Comparison of ENCODE assay signal across 15 cellular contexts in the genomic region with DNA sequence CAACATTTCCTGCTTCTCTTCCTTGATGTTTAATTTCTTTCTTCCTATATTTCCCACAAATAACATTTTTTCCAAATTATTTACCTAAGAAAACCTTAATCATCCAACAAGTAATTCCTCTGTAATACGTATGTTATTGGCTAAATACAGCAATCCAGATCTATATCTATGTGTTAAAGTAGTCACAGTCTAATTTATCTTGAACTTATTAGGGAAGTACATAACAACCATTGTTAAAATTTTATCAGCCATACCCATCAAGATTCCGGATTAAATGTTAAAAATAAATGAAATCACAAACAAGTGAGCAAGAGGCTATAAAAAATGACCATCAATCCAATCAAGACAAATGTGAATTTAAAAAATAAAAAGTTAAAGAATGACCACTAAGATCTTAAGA. TPM values are rescaled to one million over a fixed set of nuclear protein-coding genes. Genes with fewer than 3 reads are reported as not detected.
DNase-seq lines count a peak whose midpoint lies in the region; ATAC-seq and TF ChIP-seq lines count a peak whose summit lies in the region.
"Had no signal": no experiment of that assay in that cellular context is flagged by ENCODE, and none has a peak within 500 bp of the region (broad histone marks: within the 10 kb centered on the region; RNA-seq: fewer than 3 reads in every experiment).

No MANE protein-coding gene starts in this region.

- H3K4me3 Mint-ChIP-seq in natural killer cell = peak overlapping the region; percentile 62
- no peak overlapping the region for H3K4me3 Mint-ChIP-seq in CD8-positive, alpha-beta T cell

- CTCF ChIA-PET in PC-3 (lab: Charles Lee) = no interaction called here
- CTCF ChIA-PET in CD8-positive, alpha-beta T cell (lab: Charles Lee) = no interaction called here

- H3F3A ChIP-seq in DOHH2 (ENCODE audit: control insufficient read depth, insufficient read depth) (peaks cover 46% of the 10 kb centered on the region), PC-3 (ENCODE audit: low read length, unreplicated experiment) (no peaks in the 10 kb centered on the region)

- H3K27me3 Mint-ChIP-seq in natural killer cell (ENCODE audit: low read depth in 2 of 2) = no peaks in the 10 kb centered on the region
- H3K27me3 Mint-ChIP-seq in CD8-positive, alpha-beta T cell (ENCODE audit: low read depth) = no peaks in the 10 kb centered on the region

- no peaks in the 10 kb centered on the region for H3K27me3 ChIP-seq in DOHH2 (ENCODE audit: control insufficient read depth, low read length)
- no peaks in the 10 kb centered on the region for H3K27me3 ChIP-seq in PC-3 (ENCODE audit: low read length)
- H3K27me3 ChIP-seq in CD8-positive, alpha-beta T cell (ENCODE audit: insufficient read depth, low read length) = no peaks in the 10 kb centered on the region
- H3K27me3 ChIP-seq: BLaER1 treated with 17β-estradiol and CSF1 and Interleukin-3, amounts not matched to agents 10 nM and 100 nM; SJCRH30 had no signal

- H3K79me2 ChIP-seq in DOHH2 (ENCODE audit: control insufficient read depth, low read length) (peaks cover 91% of the 10 kb centered on the region), PC-3 (ENCODE audit: low read length) (peaks cover 73% of the 10 kb centered on the region)

- peaks cover 83 to 86% of the 10 kb centered on the region in 2 donors for H3K4me1 Mint-ChIP-seq in natural killer cell
- peaks cover 73% of the 10 kb centered on the region for H3K4me1 Mint-ChIP-seq in CD8-positive, alpha-beta T cell (ENCODE audit: low read depth)

- H3K4me2 ChIP-seq in DOHH2 (ENCODE audit: low read length) = peak overlapping the region; percentile 78
- H3K4me2 ChIP-seq in PC-3 (ENCODE audit: low read length) = no peak overlapping the region
- H3K4me2 ChIP-seq: BLaER1 treated with 17β-estradiol and CSF1 and Interleukin-3, amounts not matched to agents 10 nM and 100 nM; KMS-11 had no signal

- peaks cover 4% of the 10 kb centered on the region; the same call in 1 of the 2 replicates for H3K36me3 ChIP-seq in DOHH2 (ENCODE audit: control insufficient read depth, low read length)
- no peaks in the 10 kb centered on the region for H3K36me3 ChIP-seq in PC-3 (ENCODE audit: low read depth, low read length)
- no peaks in the 10 kb centered on the region for H3K36me3 ChIP-seq in CD8-positive, alpha-beta T cell (ENCODE audit: insufficient read depth, low read length)
- H3K36me3 ChIP-seq: BLaER1 treated with 17β-estradiol and CSF1 and Interleukin-3, amounts not matched to agents 10 nM and 100 nM; SJCRH30 had no signal

- H3K9ac ChIP-seq in PC-3 (ENCODE audit: low read length) = no peak overlapping the region
- H3K9ac ChIP-seq: BLaER1 treated with 17β-estradiol and CSF1 and Interleukin-3, amounts not matched to agents 10 nM and 100 nM; KMS-11 had no signal

- DNase-seq in PC-3 (no peak), dermis blood vessel endothelial cell (peak; percentile 29), natural killer cell (no peak), cardiac septum (ENCODE audit: low spot score) (no peak), DMS 273 (lab: John Stamatoyannopoulos, UW; ENCODE audit: unreplicated experiment) (no peak)
- no peak for DNase-seq in CD8-positive, alpha-beta T cell
- DNase-seq: DMS79 treated with DMSO at 0.1 percent for 48 hours, NCI-H1417 treated with DMSO at 0.1 percent for 48 hours, NCI-H187 treated with DMSO at 0.1 percent for 48 hours, NCI-H526, SJCRH30 had no signal

- H4K20me1 ChIP-seq in DOHH2 (ENCODE audit: control insufficient read depth, insufficient read depth, low read depth, low read length) (no peaks in the 10 kb centered on the region), PC-3 (ENCODE audit: low read length) (0 out of 2 replicates have a peak, but pooled peaks cover 4% of the 10 kb centered on the region)

- H3K9me2 ChIP-seq in DOHH2 (replicated peaks; ENCODE audit: control insufficient read depth, low read length) = no peaks in the 10 kb centered on the region
- H3K9me2 ChIP-seq in PC-3 (replicated peaks; ENCODE audit: low read length) = no peaks in the 10 kb centered on the region

- ATAC-seq in PC-3 (no peak), natural killer cell (no peak), GM21381 (IDR thresholded peaks at IDR 0.05; ENCODE audit: unreplicated experiment) (no peak)
- ATAC-seq in CD8-positive, alpha-beta T cell = no peak

- peak overlapping the region; percentile 44 for H3K27ac ChIP-seq in DOHH2 (ENCODE audit: low read depth, low read length)
- H3K27ac ChIP-seq in PC-3 (ENCODE audit: low read length) = peak overlapping the region; percentile 10; the same call in 1 of the 2 replicates
- H3K27ac ChIP-seq in CD8-positive, alpha-beta T cell (ENCODE audit: low read depth, low read length) = no peak overlapping the region
- H3K27ac ChIP-seq: BLaER1 treated with 17β-estradiol and CSF1 and Interleukin-3, amounts not matched to agents 10 nM and 100 nM; KMS-11; SJCRH30 had no signal

- peaks cover 96% of the 10 kb centered on the region for H3K4me1 ChIP-seq in DOHH2 (ENCODE audit: control insufficient read depth, low read length)
- peaks cover 43% of the 10 kb centered on the region for H3K4me1 ChIP-seq in PC-3 (ENCODE audit: insufficient read depth, low read length)
- peaks cover 29% of the 10 kb centered on the region for H3K4me1 ChIP-seq in CD8-positive, alpha-beta T cell (ENCODE audit: insufficient read depth, low read length)

- intact Hi-C loops in PC-3 (cut with micrococcal nuclease) = loop anchor here (2.0 kb wide), 1 partner anchor 14 kb away; no protein-coding TSS in a partner anchor
- intact Hi-C loops in natural killer cell (cut with micrococcal nuclease) = no loop called here
- intact Hi-C loops in CD8-positive, alpha-beta T cell (cut with DNase I, micrococcal nuclease) = loop anchor here (5.0 kb wide), 1 partner anchor 35 kb away; a partner anchor contains a TSS
- intact Hi-C loops in cardiac septum (cut with DNase I) = no loop called here

- H3K4me3 ChIP-seq in DOHH2 (ENCODE audit: low read length) (peak overlapping the region; percentile 67), PC-3 (ENCODE audit: low read length) (no peak overlapping the region)
- no peak overlapping the region for H3K4me3 ChIP-seq in CD8-positive, alpha-beta T cell (ENCODE audit: low read depth, low read length)
- H3K4me3 ChIP-seq: BLaER1 treated with 17β-estradiol and CSF1 and Interleukin-3, amounts not matched to agents 10 nM and 100 nM; SJCRH30 had no signal

- H3K27ac Mint-ChIP-seq in natural killer cell = peak overlapping the region; percentile 86 to 93
- no peak overlapping the region for H3K27ac Mint-ChIP-seq in CD8-positive, alpha-beta T cell

- POLR2A ChIA-PET in PC-3 (lab: Charles Lee; ENCODE audit: unreplicated experiment) = no interaction called here
- POLR2A ChIA-PET in CD8-positive, alpha-beta T cell (lab: Charles Lee) = no interaction called here

- no peaks in the 10 kb centered on the region for H3K9me3 Mint-ChIP-seq in natural killer cell
- H3K9me3 Mint-ChIP-seq in CD8-positive, alpha-beta T cell = no peaks in the 10 kb centered on the region

- H2AFZ ChIP-seq in PC-3 (ENCODE audit: low read length) = no peak overlapping the region

- H3K36me3 Mint-ChIP-seq in natural killer cell = no peaks in the 10 kb centered on the region
- H3K36me3 Mint-ChIP-seq in CD8-positive, alpha-beta T cell = no peaks in the 10 kb centered on the region

- TF ChIP-seq CTCF in DOHH2 (IDR thresholded peaks at IDR 0.05; ENCODE audit: low read depth, low read length, poor library complexity, severe bottlenecking) = no peak
- no peak for TF ChIP-seq CTCF in PC-3 (conservative IDR thresholded peaks at IDR 0.05; ENCODE audit: low read depth, low read length)
- no peak for TF ChIP-seq CTCF in natural killer cell (IDR thresholded peaks at IDR 0.05)
- no peak for TF ChIP-seq CTCF in CD8-positive, alpha-beta T cell (IDR thresholded peaks at IDR 0.05)

- H3K9me3 ChIP-seq in DOHH2 (ENCODE audit: control insufficient read depth, insufficient read depth, low read length) (no peaks in the 10 kb centered on the region), PC-3 (ENCODE audit: low read length) (no peaks in the 10 kb centered on the region)
- H3K9me3 ChIP-seq in CD8-positive, alpha-beta T cell (ENCODE audit: low read length) = no peaks in the 10 kb centered on the region
- H3K9me3 ChIP-seq: SJCRH30 had no signal

- BruUV-seq in PC-3 (replicated peaks; lab: Mats Ljungman, UMichigan) = no TSS peak

RNA-seq across cellular contexts. Expression of a gene that starts 36.5 kb away (rescaled TPM):
- total RNA-seq in PC-3 (2014; rRNA removed) = 58.6 and 59.7 TPM in 2 replicates
- total RNA-seq in dermis blood vessel endothelial cell = 112 and 173 TPM in 2 replicates
- total RNA-seq in natural killer cell = 10 to 100 TPM; 62.1 to 86.7 (median 69.6) TPM
- 10 to 100 TPM; 38.5 to 40.6 TPM for total RNA-seq in CD8-positive, alpha-beta T cell
- total RNA-seq in cardiac septum = 142 TPM

Comparison
In these comparisons a context has a peak if more than half of its experiments do, and no peak if none do; other contexts are left out.
1. intact Hi-C loops: an anchor here in PC-3 (2.0 kb wide) and CD8-positive, alpha-beta T cell (5.0 kb wide); none called in natural killer cell and cardiac septum.